Comparison of ENCODE assay signal across 10 cellular contexts in the genomic region with DNA sequence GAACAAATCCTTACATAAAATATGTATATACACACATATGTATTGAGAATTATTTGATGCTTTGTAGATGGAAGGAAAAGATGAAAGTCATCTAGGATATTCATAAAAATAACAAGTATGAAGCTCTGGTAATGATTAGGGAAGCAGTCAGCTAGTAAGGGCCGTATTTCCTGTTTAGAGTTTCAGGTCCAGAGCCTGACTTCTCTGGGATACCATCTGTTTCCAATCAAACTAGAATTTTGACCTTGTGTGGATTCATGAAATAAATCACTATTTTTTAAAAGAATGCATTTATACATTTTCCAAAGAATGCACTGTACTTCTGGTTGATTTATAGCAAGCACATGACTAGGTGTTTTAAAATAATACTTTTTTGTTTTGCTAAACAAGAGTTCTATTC.
DNase-seq lines count a peak whose midpoint lies in the region; ATAC-seq and TF ChIP-seq lines count a peak whose summit lies in the region.
"Had no signal": no experiment of that assay in that cellular context is flagged by ENCODE, and none has a peak within 500 bp of the region (broad histone marks: within the 10 kb centered on the region; RNA-seq: fewer than 3 reads in every experiment).

No MANE protein-coding gene starts in this region.

- H3K36me3 Mint-ChIP-seq in mesothelial cell of epicardium = no peaks in the 10 kb centered on the region

- H3K4me1 Mint-ChIP-seq in mesothelial cell of epicardium = peaks cover 73% of the 10 kb centered on the region

- H3K27me3 ChIP-seq in sigmoid colon = no peaks in the 10 kb centered on the region

- no peak for ATAC-seq in HG03457 (IDR thresholded peaks at IDR 0.05; ENCODE audit: unreplicated experiment)
- ATAC-seq: activated CD4-positive, alpha-beta T cell treated with anti-CD3 and anti-CD28 coated beads for 36 hours had no signal

- intact Hi-C loops in sigmoid colon (cut with DNase I) = no loop called here

- TF ChIP-seq POLR2A in sigmoid colon (IDR thresholded peaks at IDR 0.05) = no peak

- TF ChIP-seq EP300 in sigmoid colon (IDR thresholded peaks at IDR 0.05) = no peak

- no peak overlapping the region for H3K27ac ChIP-seq in sigmoid colon

- peak overlapping the region; percentile 82 for H3K4me3 Mint-ChIP-seq in mesothelial cell of epicardium
- H3K4me3 Mint-ChIP-seq: activated CD4-positive, alpha-beta T cell treated with anti-CD3 and anti-CD28 coated beads for 36 hours had no signal

- no peaks in the 10 kb centered on the region for H3K9me3 ChIP-seq in sigmoid colon

- H3K27ac Mint-ChIP-seq in mesothelial cell of epicardium = peak overlapping the region; percentile 93
- H3K27ac Mint-ChIP-seq: activated CD4-positive, alpha-beta T cell treated with anti-CD3 and anti-CD28 coated beads for 36 hours had no signal

- TF ChIP-seq CTCF in cardiac fibroblast (IDR thresholded peaks at IDR 0.05; ENCODE audit: low read depth, low read length) (no peak), mesothelial cell of epicardium (IDR thresholded peaks at IDR 0.05; ENCODE audit: unreplicated experiment) (no peak), sigmoid colon (IDR thresholded peaks at IDR 0.05) (no peak)

- DNase-seq in DMS53 (lab: John Stamatoyannopoulos, UW) = peak; percentile 43
- peak; percentile 50 for DNase-seq in LHCN-M2 (ENCODE audit: low read depth)
- DNase-seq in cardiac fibroblast (ENCODE audit: low read depth in 2 of 2) = peak; percentile 71 to 76
- no peak for DNase-seq in mesothelial cell of epicardium (ENCODE audit: low spot score in 2 of 2, unreplicated experiment in 2 of 2)
- no peak for DNase-seq in glomerular visceral epithelial cell (ENCODE audit: extremely low spot score)
- no peak for DNase-seq in sigmoid colon
- DNase-seq in activated T-cell treated with anti-CD3 and anti-CD28 coated beads for 4 hours = no peak
- DNase-seq: activated CD4-positive, alpha-beta T cell treated with anti-CD3 and anti-CD28 coated beads for 36 hours; stimulated activated naive CD4-positive, alpha-beta T cell had no signal

- H3K9me3 Mint-ChIP-seq in mesothelial cell of epicardium = no peaks in the 10 kb centered on the region

- H3K4me3 ChIP-seq in cardiac fibroblast (replicated peaks in 1 of 2; ENCODE audit: low read depth in 2 of 2, low read length in 2 of 2) (peak overlapping the region; percentile 24 to 32), sigmoid colon (no peak overlapping the region)

- 63 to 76% methylated on average over 1 of the region's 1 CpG for WGBS in sigmoid colon, 2 donors

- H3K27me3 Mint-ChIP-seq in mesothelial cell of epicardium (ENCODE audit: low read depth) = no peaks in the 10 kb centered on the region
- H3K27me3 Mint-ChIP-seq: activated CD4-positive, alpha-beta T cell treated with anti-CD3 and anti-CD28 coated beads for 36 hours had no signal

- H3K36me3 ChIP-seq in sigmoid colon = no peaks in the 10 kb centered on the region

- peaks cover 0 to 53% (median 25%) of the 10 kb centered on the region in 4 donors for H3K4me1 ChIP-seq in sigmoid colon

Comparison
In these comparisons a context has a peak if more than half of its experiments do, and no peak if none do; other contexts are left out.
1. DNase-seq: peak in DMS53 (single experiment), LHCN-M2 (single experiment) and cardiac fibroblast (2 of 2); none in mesothelial cell of epicardium (0 of 2), glomerular visceral epithelial cell (single experiment), sigmoid colon (single experiment) and activated T-cell treated with anti-CD3 and anti-CD28 coated beads for 4 hours (single experiment).
2. H3K4me3 ChIP-seq: peak in cardiac fibroblast (2 of 2); none in sigmoid colon (0 of 4).